In the genomic region with DNA sequence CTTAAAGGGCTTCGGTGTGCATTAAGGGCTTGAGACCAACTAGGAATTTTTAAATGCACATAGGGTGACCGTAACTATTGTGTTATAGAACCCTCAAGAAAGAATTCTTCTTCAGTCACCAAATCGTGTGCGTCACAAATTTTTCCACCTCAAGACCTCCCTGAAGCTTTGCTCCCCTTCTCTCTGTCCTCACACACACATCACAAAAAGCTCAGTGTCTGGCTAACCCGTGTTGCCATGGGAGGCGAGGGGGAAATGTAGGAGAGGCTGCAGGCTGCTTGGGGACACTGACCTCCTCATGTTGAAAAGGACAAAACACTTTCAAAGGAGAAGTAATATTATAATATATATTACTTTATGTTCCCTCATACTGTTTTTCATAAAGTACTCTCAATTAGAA, we compare ENCODE assay signal across 25 cellular contexts. TPM values are rescaled to one million over a fixed set of nuclear protein-coding genes. Genes with fewer than 3 reads are reported as not detected.
"Had no signal": no experiment of that assay in that cellular context is flagged by ENCODE, and none has a peak within 500 bp of the region (broad histone marks: within the 10 kb centered on the region; RNA-seq: fewer than 3 reads in every experiment).

No MANE protein-coding gene starts in this region.

- H3K36me3 Mint-ChIP-seq: naive thymus-derived CD4-positive, alpha-beta T cell had no signal

- DNase-seq: activated B cell treated with CpG ODN at 0.5 μM for 24 hours; activated CD4-positive, alpha-beta T cell treated with anti-CD3 and anti-CD28 coated beads for 36 hours; activated CD4-positive, alpha-beta T cell treated with anti-CD3 and anti-CD28 coated beads, Interleukin-2, amount 50 U/mL, for 4 hours; activated CD8-positive, alpha-beta memory T cell treated with anti-CD3 and anti-CD28 coated beads for 24 hours; activated CD8-positive, alpha-beta memory T cell treated with anti-CD3 and anti-CD28 coated beads, Interleukin-2, amount 50 U/mL, for 48 hours; activated naive CD4-positive, alpha-beta T cell treated with anti-CD3 and anti-CD28 coated beads for 36 hours; activated T-cell treated with anti-CD3 and anti-CD28 coated beads, Interleukin-2, amount 50 U/mL, for 4 hours; body of pancreas; dermis blood vessel endothelial cell; effector memory CD4-positive, alpha-beta T cell; left colon; mesenchymal stem cell; naive thymus-derived CD4-positive, alpha-beta T cell; ovary; psoas muscle; right cardiac atrium; stimulated activated CD4-positive, alpha-beta T cell treated with anti-CD3 and anti-CD28 coated beads, Interleukin-12 subunit alpha, Interleukin-12 subunit beta, amount 100 ng/mL, for 4 hours; stimulated activated CD4-positive, alpha-beta T cell treated with anti-CD3 and anti-CD28 coated beads, Interleukin-1b, Interleukin-23, amount 100 ng/mL, for 48 hours; T1000; transverse colon had no signal

- H3K4me1 ChIP-seq: body of pancreas, transverse colon had no signal

- H3K9me3 Mint-ChIP-seq: activated B cell treated with CpG ODN at 0.5 μM for 24 hours; activated naive CD4-positive, alpha-beta T cell treated with anti-CD3 and anti-CD28 coated beads for 36 hours; activated T-cell treated with anti-CD3 and anti-CD28 coated beads, Interleukin-2, amount 50 U/mL, for 4 hours; activated T-helper 2 cell treated with anti-CD3 and anti-CD28 coated beads, Interferon-gamma antibody, Interleukin-2, Interleukin-4, amounts not matched to agents 10 μg/mL and 5 μg/mL and 100 μg/mL, durations not matched to agents 14 hours and 24 hours and 36 hours; stimulated activated naive CD8-positive, alpha-beta T cell treated with anti-CD3 and anti-CD28 coated beads, Interleukin-15, Interleukin-2, amounts not matched to agents 100 ng/mL and 50 ng/mL, for 24 hours; T-helper 1 cell treated with Interleukin-12 subunit alpha and Interleukin-12 subunit beta and Interleukin-4 antibody, amounts not matched to agents 30 μg/mL and 1 μg/mL, for 36 hours had no signal

- H3K27me3 Mint-ChIP-seq: activated B cell treated with CpG ODN at 0.5 μM for 24 hours had no signal

- H3K9me3 ChIP-seq: body of pancreas, esophagus muscularis mucosa, neutrophil, ovary, psoas muscle, transverse colon had no signal

- H3K4me1 Mint-ChIP-seq: activated CD4-positive, alpha-beta T cell treated with anti-CD3 and anti-CD28 coated beads for 36 hours; naive thymus-derived CD4-positive, alpha-beta T cell had no signal

- H3K27ac Mint-ChIP-seq: activated B cell treated with CpG ODN at 0.5 μM for 24 hours; activated CD4-positive, alpha-beta T cell treated with anti-CD3 and anti-CD28 coated beads for 36 hours; activated naive CD4-positive, alpha-beta T cell treated with anti-CD3 and anti-CD28 coated beads for 36 hours; activated T-helper 2 cell treated with anti-CD3 and anti-CD28 coated beads, Interferon-gamma antibody, Interleukin-2, Interleukin-4, amounts not matched to agents 10 μg/mL and 5 μg/mL and 100 μg/mL, durations not matched to agents 14 hours and 24 hours and 36 hours; naive thymus-derived CD4-positive, alpha-beta T cell; stimulated activated naive CD8-positive, alpha-beta T cell treated with anti-CD3 and anti-CD28 coated beads, Interleukin-15, Interleukin-2, amounts not matched to agents 100 ng/mL and 50 ng/mL, for 24 hours; T-helper 1 cell treated with Interleukin-12 subunit alpha and Interleukin-12 subunit beta and Interleukin-4 antibody, amounts not matched to agents 30 μg/mL and 1 μg/mL, for 36 hours had no signal

- H3K4me3 Mint-ChIP-seq: activated B cell treated with CpG ODN at 0.5 μM for 24 hours; activated CD4-positive, alpha-beta T cell treated with anti-CD3 and anti-CD28 coated beads for 36 hours; activated naive CD4-positive, alpha-beta T cell treated with anti-CD3 and anti-CD28 coated beads for 36 hours; activated T-cell treated with anti-CD3 and anti-CD28 coated beads, Interleukin-2, amount 50 U/mL, for 4 hours; naive thymus-derived CD4-positive, alpha-beta T cell; stimulated activated naive CD8-positive, alpha-beta T cell treated with anti-CD3 and anti-CD28 coated beads, Interleukin-15, Interleukin-2, amounts not matched to agents 100 ng/mL and 50 ng/mL, for 24 hours; T-helper 1 cell treated with Interleukin-12 subunit alpha and Interleukin-12 subunit beta and Interleukin-4 antibody, amounts not matched to agents 30 μg/mL and 1 μg/mL, for 36 hours had no signal

- ATAC-seq: activated CD4-positive, alpha-beta T cell treated with anti-CD3 and anti-CD28 coated beads for 36 hours; activated T-cell treated with anti-CD3 and anti-CD28 coated beads, Interleukin-2, amount 50 U/mL, for 4 hours; body of pancreas; naive thymus-derived CD4-positive, alpha-beta T cell; right cardiac atrium had no signal

- H3K27me3 ChIP-seq: body of pancreas, esophagus muscularis mucosa, neutrophil, ovary, transverse colon had no signal

- H3K27ac ChIP-seq: body of pancreas, neutrophil, ovary, psoas muscle, transverse colon had no signal

- H3K4me3 ChIP-seq: body of pancreas, esophagus muscularis mucosa, ovary, transverse colon had no signal

- H3K36me3 ChIP-seq: esophagus muscularis mucosa, neutrophil, ovary, transverse colon had no signal

RNA-seq across cellular contexts. Expression of gene SSPN, which starts 10.6 kb away (rescaled TPM):
- total RNA-seq: activated CD4-positive, alpha-beta T cell treated with anti-CD3 and anti-CD28 coated beads for 36 hours; activated naive CD4-positive, alpha-beta T cell treated with anti-CD3 and anti-CD28 coated beads for 36 hours; activated T-cell treated with anti-CD3 and anti-CD28 coated beads, Interleukin-2, amount 50 U/mL, for 4 hours; activated T-helper 2 cell treated with anti-CD3 and anti-CD28 coated beads, Interferon-gamma antibody, Interleukin-2, Interleukin-4, amounts not matched to agents 10 μg/mL and 5 μg/mL and 100 μg/mL, durations not matched to agents 14 hours and 24 hours and 36 hours had no signal
- polyA plus RNA-seq: naive thymus-derived CD4-positive, alpha-beta T cell had no signal
